In the genomic region with DNA sequence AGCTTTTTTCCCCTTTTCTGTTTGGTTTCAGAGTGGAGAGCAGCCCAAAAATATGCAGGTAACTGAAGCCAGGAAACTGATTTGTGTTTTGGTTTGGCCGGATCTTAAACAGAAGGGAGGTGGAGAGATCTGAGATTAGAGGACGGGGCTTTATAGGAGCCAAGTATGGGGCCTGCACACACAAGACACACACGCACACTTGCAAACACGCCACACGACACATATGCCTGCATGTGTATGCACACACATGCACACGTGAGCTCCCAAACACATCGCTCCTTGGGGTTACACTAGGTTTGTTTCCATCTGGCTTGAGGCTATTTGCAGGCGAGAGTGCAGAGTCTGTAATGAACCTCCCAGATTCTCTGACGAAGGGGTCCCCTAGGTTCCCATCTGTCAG, we compare ENCODE assay signal across 18 cellular contexts. TPM values are rescaled to one million over a fixed set of nuclear protein-coding genes. Genes with fewer than 3 reads are reported as not detected.
A peak's percentile ranks its signal among the peaks of the same experiment; 100 is the strongest.
DNase-seq lines count a peak whose midpoint lies in the region; ATAC-seq and TF ChIP-seq lines count a peak whose summit lies in the region.
"Had no signal": no experiment of that assay in that cellular context is flagged by ENCODE, and none has a peak within 500 bp of the region (broad histone marks: within the 10 kb centered on the region; RNA-seq: fewer than 3 reads in every experiment).

No MANE protein-coding gene starts in this region.

- no peak overlapping the region for H3K27ac ChIP-seq in endodermal cell (ENCODE audit: low read depth, low read length)
- H3K27ac ChIP-seq: BLaER1 had no signal

- peaks cover 69% of the 10 kb centered on the region for H3K27me3 Mint-ChIP-seq in activated naive CD4-positive, alpha-beta T cell treated with anti-CD3 and anti-CD28 coated beads, Interleukin-2, amount 50 U/mL, for 24 hours
- peaks cover 74% of the 10 kb centered on the region for H3K27me3 Mint-ChIP-seq in activated naive CD4-positive, alpha-beta T cell treated with anti-CD3 and anti-CD28 coated beads for 36 hours (ENCODE audit: low read depth)
- H3K27me3 Mint-ChIP-seq in endodermal cell (ENCODE audit: insufficient read depth), result peaks cover 97% of the 10 kb centered on the region
- peaks cover 91% of the 10 kb centered on the region for H3K27me3 Mint-ChIP-seq in osteocyte (ENCODE audit: unreplicated experiment)

- peaks cover 30% of the 10 kb centered on the region for H3K9me3 ChIP-seq in endodermal cell (ENCODE audit: control insufficient read depth, low read length)
- H3K9me3 ChIP-seq: BLaER1, HAP-1 had no signal

- no peak for ATAC-seq in GM18520 (IDR thresholded peaks at IDR 0.05; ENCODE audit: unreplicated experiment)

- H3K4me3 Mint-ChIP-seq in activated naive CD4-positive, alpha-beta T cell treated with anti-CD3 and anti-CD28 coated beads, Interleukin-2, amount 50 U/mL, for 24 hours, result no peak overlapping the region
- no peak overlapping the region for H3K4me3 Mint-ChIP-seq in activated naive CD4-positive, alpha-beta T cell treated with anti-CD3 and anti-CD28 coated beads for 36 hours
- no peak overlapping the region for H3K4me3 Mint-ChIP-seq in endodermal cell
- no peak overlapping the region for H3K4me3 Mint-ChIP-seq in osteocyte (ENCODE audit: unreplicated experiment)

- WGBS in endodermal cell (ENCODE audit: insufficient coverage in 1 of 2, insufficient read length in 1 of 2), 2 experiments, result 86 to 91% methylated on average over 8 to 9 of the region's 9 CpGs

- no peaks in the 10 kb centered on the region for H3K9me3 Mint-ChIP-seq in activated naive CD4-positive, alpha-beta T cell treated with anti-CD3 and anti-CD28 coated beads, Interleukin-2, amount 50 U/mL, for 24 hours
- H3K9me3 Mint-ChIP-seq in activated naive CD4-positive, alpha-beta T cell treated with anti-CD3 and anti-CD28 coated beads for 36 hours, result no peaks in the 10 kb centered on the region
- H3K9me3 Mint-ChIP-seq in endodermal cell, result no peaks in the 10 kb centered on the region
- H3K9me3 Mint-ChIP-seq in osteocyte (ENCODE audit: unreplicated experiment), result no peaks in the 10 kb centered on the region

- TF ChIP-seq CTCF in endodermal cell (conservative IDR thresholded peaks at IDR 0.05) (no peak), osteocyte (IDR thresholded peaks at IDR 0.05) (no peak)

- no peaks in the 10 kb centered on the region for H3K36me3 ChIP-seq in endodermal cell (ENCODE audit: control insufficient read depth, insufficient read depth, low read length)
- H3K36me3 ChIP-seq: HAP-1 had no signal

- no peak for DNase-seq in activated naive CD4-positive, alpha-beta T cell treated with anti-CD3 and anti-CD28 coated beads for 36 hours
- DNase-seq in endodermal cell (peak; percentile 23), osteocyte (ENCODE audit: extremely low spot score, unreplicated experiment) (peak; percentile 34), NCI-H82 (lab: John Stamatoyannopoulos, UW) (no peak)
- no peak for DNase-seq in stimulated activated CD4-positive, alpha-beta T cell treated with anti-CD3 and anti-CD28 coated beads, Interleukin-1b, Interleukin-23, amount 100 ng/mL, for 48 hours
- DNase-seq: 8988T; CD4-positive, alpha-beta memory T cell; DMS153; DMS79; GDM1 had no signal

- intact Hi-C loops in activated naive CD4-positive, alpha-beta T cell treated with anti-CD3 and anti-CD28 coated beads for 36 hours (cut with micrococcal nuclease), result no loop called here

- H3K4me3 ChIP-seq in endodermal cell (ENCODE audit: low read length), result no peak overlapping the region
- H3K4me3 ChIP-seq: BLaER1, HAP-1 had no signal

- CTCF ChIA-PET in activated naive CD4-positive, alpha-beta T cell treated with anti-CD3 and anti-CD28 coated beads for 36 hours (lab: Charles Lee), result no interaction called here

- H3K27me3 ChIP-seq in endodermal cell (ENCODE audit: control insufficient read depth, insufficient read depth, low read length, poor library complexity, severe bottlenecking), result peaks cover 77% of the 10 kb centered on the region
- H3K27me3 ChIP-seq: BLaER1 had no signal

- no peaks in the 10 kb centered on the region for H3K4me1 ChIP-seq in endodermal cell (ENCODE audit: control insufficient read depth, insufficient read depth, low read length)
- H3K4me1 ChIP-seq: HAP-1 had no signal

- H3K9ac ChIP-seq in endodermal cell (ENCODE audit: extremely low read depth, low read length, poor library complexity, severe bottlenecking), result no peak overlapping the region
- H3K9ac ChIP-seq: BLaER1 had no signal

- H3K36me3 Mint-ChIP-seq in activated naive CD4-positive, alpha-beta T cell treated with anti-CD3 and anti-CD28 coated beads, Interleukin-2, amount 50 U/mL, for 24 hours, result no peaks in the 10 kb centered on the region
- no peaks in the 10 kb centered on the region for H3K36me3 Mint-ChIP-seq in activated naive CD4-positive, alpha-beta T cell treated with anti-CD3 and anti-CD28 coated beads for 36 hours (ENCODE audit: low read depth)
- H3K36me3 Mint-ChIP-seq in endodermal cell (ENCODE audit: low read depth), result no peaks in the 10 kb centered on the region
- H3K36me3 Mint-ChIP-seq in osteocyte (ENCODE audit: unreplicated experiment), result no peaks in the 10 kb centered on the region
- H3K36me3 Mint-ChIP-seq: CD4-positive, alpha-beta memory T cell had no signal

- H3K4me1 Mint-ChIP-seq in activated naive CD4-positive, alpha-beta T cell treated with anti-CD3 and anti-CD28 coated beads, Interleukin-2, amount 50 U/mL, for 24 hours, result peaks cover 11% of the 10 kb centered on the region
- H3K4me1 Mint-ChIP-seq in activated naive CD4-positive, alpha-beta T cell treated with anti-CD3 and anti-CD28 coated beads for 36 hours (ENCODE audit: low read depth), result peaks cover 7% of the 10 kb centered on the region
- peaks cover 8% of the 10 kb centered on the region for H3K4me1 Mint-ChIP-seq in endodermal cell
- H3K4me1 Mint-ChIP-seq in osteocyte (ENCODE audit: unreplicated experiment), result peaks cover 9% of the 10 kb centered on the region

- H3K27ac Mint-ChIP-seq in activated naive CD4-positive, alpha-beta T cell treated with anti-CD3 and anti-CD28 coated beads, Interleukin-2, amount 50 U/mL, for 24 hours, result peak overlapping the region; percentile 11
- H3K27ac Mint-ChIP-seq in activated naive CD4-positive, alpha-beta T cell treated with anti-CD3 and anti-CD28 coated beads for 36 hours, result no peak overlapping the region
- no peak overlapping the region for H3K27ac Mint-ChIP-seq in endodermal cell
- no peak overlapping the region for H3K27ac Mint-ChIP-seq in osteocyte (ENCODE audit: unreplicated experiment)
- H3K27ac Mint-ChIP-seq: CD14-positive monocyte; CD4-positive, alpha-beta memory T cell had no signal

RNA-seq across cellular contexts. Expression of gene BTNL9, which starts 18.3 kb away (rescaled TPM):
- not detected for total RNA-seq in activated naive CD4-positive, alpha-beta T cell treated with anti-CD3 and anti-CD28 coated beads for 36 hours
- total RNA-seq in endodermal cell, result not detected
- polyA plus RNA-seq in endodermal cell (2013, experiment 1 of 2), result 0.18 TPM
- not detected for polyA plus RNA-seq in endodermal cell (2013, experiment 2 of 2)
- total RNA-seq in osteocyte, result not detected in 2 replicates
- total RNA-seq: A673; CD4-positive, alpha-beta memory T cell had no signal
- polyA plus RNA-seq: AG04450; CD14-positive monocyte; CD4-positive, alpha-beta memory T cell; HepG2 had no signal

Comparison
In these comparisons a context has a peak if more than half of its experiments do, and no peak if none do; other contexts are left out.
1. DNase-seq: peak in endodermal cell (single experiment) and osteocyte (single experiment); none in activated naive CD4-positive, alpha-beta T cell treated with anti-CD3 and anti-CD28 coated beads for 36 hours (single experiment), stimulated activated CD4-positive, alpha-beta T cell treated with anti-CD3 and anti-CD28 coated beads, Interleukin-1b, Interleukin-23, amount 100 ng/mL, for 48 hours (single experiment) and NCI-H82 (single experiment).